ENCODE assay signal across 12 cellular contexts in genomic region chr1:172254521-172255222, GRCh38.
DNase-seq lines count a peak whose midpoint lies in the region; TF ChIP-seq lines count a peak whose summit lies in the region.
"Had no signal": no experiment of that assay in that cellular context is flagged by ENCODE, and none has a peak within 500 bp of the region (broad histone marks: within the 10 kb centered on the region; RNA-seq: fewer than 3 reads in every experiment).

No MANE protein-coding gene starts in this region.

- no peaks in the 10 kb centered on the region for H3K79me2 ChIP-seq in OCI-LY3 (ENCODE audit: low read length)

- no peaks in the 10 kb centered on the region for H4K20me1 ChIP-seq in OCI-LY3 (ENCODE audit: insufficient read depth, low read length)

- TF ChIP-seq CTCF in OCI-LY3 (IDR thresholded peaks at IDR 0.05; ENCODE audit: low read depth, low read length) (no peak), cardiac fibroblast (IDR thresholded peaks at IDR 0.05; ENCODE audit: low read depth, low read length) (no peak)

- H3K36me3 ChIP-seq in OCI-LY3 (replicated peaks; ENCODE audit: low read depth, low read length) (no peaks in the 10 kb centered on the region), skeletal muscle satellite cell (ENCODE audit: insufficient read depth, low read length) (no peaks in the 10 kb centered on the region)

- H3K4me2 ChIP-seq in OCI-LY3 (ENCODE audit: low read length) (no peak overlapping the region; the same call in 1 of the 2 replicates), skeletal muscle satellite cell (ENCODE audit: low read length) (peak overlapping the region; percentile 56)

- H3K27me3 ChIP-seq in OCI-LY3 (ENCODE audit: low read depth, low read length) (no peaks in the 10 kb centered on the region), skeletal muscle satellite cell (ENCODE audit: control insufficient read depth, insufficient read depth, low read length) (no peaks in the 10 kb centered on the region)

- H3K9ac ChIP-seq in OCI-LY3 (ENCODE audit: low read length) (no peak overlapping the region), skeletal muscle satellite cell (ENCODE audit: low read depth, low read length) (peak overlapping the region; percentile 30)

- 0 out of 2 replicates have a peak overlapping the region, but pooled peaks have one; percentile 37 for H2AFZ ChIP-seq in OCI-LY3 (ENCODE audit: low read depth, low read length)

- H3K27ac ChIP-seq in OCI-LY3 (ENCODE audit: low read length) = no peak overlapping the region
- H3K27ac ChIP-seq: 22Rv1, HL-60 had no signal

- H3K4me3 ChIP-seq in OCI-LY3 (ENCODE audit: low read length) (no peak overlapping the region), cardiac fibroblast (replicated peaks in 1 of 2; ENCODE audit: low read depth in 2 of 2, low read length in 2 of 2) (no peak overlapping the region), skeletal muscle satellite cell (ENCODE audit: low read length) (no peak overlapping the region)

- DNase-seq in DMS53 (lab: John Stamatoyannopoulos, UW) (peak; percentile 15), DMS53 treated with DMSO at 0.1 percent for 48 hours (lab: John Stamatoyannopoulos, UW; ENCODE audit: unreplicated experiment) (no peak), cardiac fibroblast (ENCODE audit: low read depth in 2 of 2) (peak; percentile 82 to 94), NCI-H748 treated with DMSO at 0.1 percent for 48 hours (lab: John Stamatoyannopoulos, UW) (no peak), NCI-H187 (lab: John Stamatoyannopoulos, UW) (no peak), NCI-H1092 treated with DMSO at 0.1 percent for 48 hours (lab: John Stamatoyannopoulos, UW) (no peak)
- DNase-seq: caudate nucleus; stimulated activated CD4-positive, alpha-beta T cell treated with anti-CD3 and anti-CD28 coated beads, Interleukin-4, amount 100 ng/mL, for 24 hours had no signal

- peaks cover 1% of the 10 kb centered on the region; the same call in 1 of the 2 replicates for H3K9me3 ChIP-seq in OCI-LY3 (ENCODE audit: insufficient read depth, low read length)
- H3K9me3 ChIP-seq in skeletal muscle satellite cell (replicated peaks; ENCODE audit: low read length) = no peaks in the 10 kb centered on the region

- H3K4me1 ChIP-seq in OCI-LY3 (ENCODE audit: low read length) (peaks cover 14% of the 10 kb centered on the region), skeletal muscle satellite cell (ENCODE audit: control insufficient read depth, insufficient read depth, low read length) (peaks cover 30% of the 10 kb centered on the region)

Comparison
In these comparisons a context has a peak if more than half of its experiments do, and no peak if none do; other contexts are left out.
1. DNase-seq: peak in DMS53 (single experiment) and cardiac fibroblast (2 of 2); none in DMS53 treated with DMSO at 0.1 percent for 48 hours (single experiment), NCI-H748 treated with DMSO at 0.1 percent for 48 hours (single experiment), NCI-H187 (0 of 2) and NCI-H1092 treated with DMSO at 0.1 percent for 48 hours (single experiment).